In the genomic region with DNA sequence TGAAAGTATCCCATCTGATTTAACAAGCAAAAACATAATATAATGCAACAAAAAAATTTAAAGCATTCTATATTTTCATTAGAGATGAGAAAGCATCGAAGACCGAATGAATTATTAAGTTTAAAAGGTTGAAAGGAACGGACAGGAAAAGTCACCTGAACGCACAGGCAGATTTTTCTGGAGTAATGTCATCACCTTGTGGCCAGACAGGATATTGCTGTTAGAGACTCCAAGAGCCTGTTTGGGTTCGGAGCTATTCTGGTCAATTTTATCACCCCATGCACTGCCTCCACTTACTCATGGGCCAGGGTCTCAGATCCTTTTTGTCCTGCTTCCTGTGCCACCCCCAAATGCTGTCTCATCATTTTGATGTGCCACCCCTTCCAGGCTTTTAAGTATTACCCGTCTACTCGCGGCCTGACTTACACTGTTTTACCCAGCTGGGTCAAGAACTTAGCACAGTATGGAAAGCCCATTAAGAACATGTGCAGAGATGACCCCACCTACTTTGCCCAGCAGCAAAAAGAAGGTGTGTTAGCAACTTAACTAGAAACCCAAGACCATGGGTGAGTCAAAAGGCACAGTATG, we compare ENCODE assay signal across 8 cellular contexts. TPM values are rescaled to one million over a fixed set of nuclear protein-coding genes. Genes with fewer than 3 reads are reported as not detected.
DNase-seq lines count a peak whose midpoint lies in the region; ATAC-seq and TF ChIP-seq lines count a peak whose summit lies in the region.

No MANE protein-coding gene starts in this region.

- intact Hi-C loops in activated CD8-positive, alpha-beta T cell treated with anti-CD3 and anti-CD28 coated beads for 36 hours (cut with micrococcal nuclease): loop anchor here (5.0 kb wide), 2 partner anchors 88 to 218 kb away; no protein-coding TSS in a partner anchor
- intact Hi-C loops in esophagus squamous epithelium (cut with DNase I): loop anchor here (5.0 kb wide), 1 partner anchor 443 kb away; no protein-coding TSS in a partner anchor

- peaks cover 2% of the 10 kb centered on the region for H3K27me3 Mint-ChIP-seq in activated CD8-positive, alpha-beta T cell treated with anti-CD3 and anti-CD28 coated beads for 36 hours

- H3K9me3 ChIP-seq in esophagus squamous epithelium (no peaks in the 10 kb centered on the region), neural cell (ENCODE audit: low read length) (no peaks in the 10 kb centered on the region)

- H3F3A ChIP-seq in neural cell (ENCODE audit: insufficient read depth, low read length, poor library complexity, severe bottlenecking): no peaks in the 10 kb centered on the region

- WGBS in esophagus squamous epithelium, 2 donors: 12 to 38% methylated on average over 6 to 8 of the region's 8 CpGs

- peaks cover 2% of the 10 kb centered on the region for H3K9me3 Mint-ChIP-seq in activated CD8-positive, alpha-beta T cell treated with anti-CD3 and anti-CD28 coated beads for 36 hours

- H2AFZ ChIP-seq in neural cell (ENCODE audit: low read depth, low read length): no peak overlapping the region

- H3K27me3 ChIP-seq in esophagus squamous epithelium (no peaks in the 10 kb centered on the region), neural cell (ENCODE audit: insufficient read depth, low read depth, low read length) (no peaks in the 10 kb centered on the region)

- no peaks in the 10 kb centered on the region for H4K20me1 ChIP-seq in neural cell (ENCODE audit: insufficient read depth)

- peak; percentile 94 for TF ChIP-seq RAD21 in neural cell (conservative IDR thresholded peaks at IDR 0.05)

- CTCF ChIA-PET in HEK293T (lab: Yijun Ruan, JAX): interaction anchor here (0.6 to 2.8 kb wide), 19 partner anchors 9 to 461 kb away, joined by 3 to 27 read pairs (median 4); partner anchors contain the start of genes APLF and FBXO48
- CTCF ChIA-PET in activated CD8-positive, alpha-beta T cell treated with anti-CD3 and anti-CD28 coated beads for 36 hours (lab: Charles Lee): interaction anchor here (0.6 to 7.3 kb wide), 77 partner anchors 8 to 485 kb away, joined by 3 to 139 read pairs (median 4); partner anchors contain the start of genes APLF, ARHGAP25, FBXO48 and GKN2

- H3K4me1 Mint-ChIP-seq in activated CD8-positive, alpha-beta T cell treated with anti-CD3 and anti-CD28 coated beads for 36 hours (ENCODE audit: low read depth): peaks cover 1% of the 10 kb centered on the region

- H3K27ac ChIP-seq in esophagus squamous epithelium: no peak overlapping the region
- no peak overlapping the region for H3K27ac ChIP-seq in neural cell (ENCODE audit: low read length)

- TF ChIP-seq EP300 in neural cell (conservative IDR thresholded peaks at IDR 0.05; ENCODE audit: poor library complexity, severe bottlenecking): no peak

- H3K36me3 ChIP-seq in esophagus squamous epithelium (no peaks in the 10 kb centered on the region), neural cell (ENCODE audit: insufficient read depth, low read length) (no peaks in the 10 kb centered on the region)

- no peak overlapping the region for H3K4me2 ChIP-seq in neural cell (ENCODE audit: low read length)

- H3K4me3 Mint-ChIP-seq in activated CD8-positive, alpha-beta T cell treated with anti-CD3 and anti-CD28 coated beads for 36 hours: no peak overlapping the region

- no peaks in the 10 kb centered on the region for H3K36me3 Mint-ChIP-seq in activated CD8-positive, alpha-beta T cell treated with anti-CD3 and anti-CD28 coated beads for 36 hours (ENCODE audit: low read depth)

- H3K79me2 ChIP-seq in neural cell (replicated peaks; ENCODE audit: insufficient read depth, low read length): no peaks in the 10 kb centered on the region

- peak; percentile 87 for ATAC-seq in activated CD8-positive, alpha-beta T cell treated with anti-CD3 and anti-CD28 coated beads for 36 hours
- ATAC-seq in HG03469 (IDR thresholded peaks at IDR 0.05; ENCODE audit: unreplicated experiment): no peak
- no peak for ATAC-seq in GM18868 (IDR thresholded peaks at IDR 0.05; ENCODE audit: unreplicated experiment)

- no peak overlapping the region for H3K9ac ChIP-seq in neural cell (ENCODE audit: low read length)

- H3K4me1 ChIP-seq in esophagus squamous epithelium: no peaks in the 10 kb centered on the region

- H3K9me2 ChIP-seq in neural cell (ENCODE audit: insufficient read depth, low read length): no peaks in the 10 kb centered on the region

- H3K27ac Mint-ChIP-seq in activated CD8-positive, alpha-beta T cell treated with anti-CD3 and anti-CD28 coated beads for 36 hours: no peak overlapping the region

- POLR2A ChIA-PET in HEK293T (lab: Yijun Ruan, JAX): interaction anchor here (0.8 kb wide), 1 partner anchor 95 kb away, joined by 3 read pairs; no protein-coding TSS in a partner anchor
- POLR2A ChIA-PET in activated CD8-positive, alpha-beta T cell treated with anti-CD3 and anti-CD28 coated beads for 36 hours (lab: Charles Lee): interaction anchor here (0.7 to 1.5 kb wide), 2 partner anchors 9 to 462 kb away, joined by 3 read pairs; no protein-coding TSS in a partner anchor

- TF ChIP-seq CTCF in activated CD8-positive, alpha-beta T cell treated with anti-CD3 and anti-CD28 coated beads for 36 hours (IDR thresholded peaks at IDR 0.05): peak; percentile 97
- TF ChIP-seq CTCF in esophagus squamous epithelium (IDR thresholded peaks at IDR 0.05) (peak; percentile 85 to 97 (median 92)), neural cell (IDR thresholded peaks at IDR 0.05; ENCODE audit: poor library complexity, severe bottlenecking) (peak; percentile 92)

- TF ChIP-seq POLR2A in esophagus squamous epithelium (IDR thresholded peaks at IDR 0.05): no peak

- no peak overlapping the region for H3K4me3 ChIP-seq in esophagus squamous epithelium
- H3K4me3 ChIP-seq in neural cell (ENCODE audit: low read length): no peak overlapping the region

- DNase-seq in DMS153 treated with DMSO at 0.1 percent for 48 hours (lab: John Stamatoyannopoulos, UW; ENCODE audit: unreplicated experiment) (peak; percentile 45), HEK293T (ENCODE audit: extremely low spot score) (peak; percentile 65), NCI-H526 treated with DMSO at 0.1 percent for 48 hours (lab: John Stamatoyannopoulos, UW) (peak; percentile 48), esophagus squamous epithelium (lab: John Stamatoyannopoulos, UW) (no peak)
- DNase-seq in activated CD8-positive, alpha-beta T cell treated with anti-CD3 and anti-CD28 coated beads for 36 hours: peak; percentile 67

TF ChIP-seq in HEK293T, 16 proteins besides CTCF, POLR2A, EP300 and RAD21:
- no peak for TF ChIP-seq ARNT (IDR thresholded peaks at IDR 0.05)
- TF ChIP-seq BHLHE40 (IDR thresholded peaks at IDR 0.05; ENCODE audit: borderline replicate concordance): no peak
- TF ChIP-seq FOXK2 (IDR thresholded peaks at IDR 0.05): no peak
- TF ChIP-seq NFRKB (IDR thresholded peaks at IDR 0.05): no peak
- TF ChIP-seq SUZ12 (IDR thresholded peaks at IDR 0.05): no peak

TF ChIP-seq in neural cell, 6 proteins besides CTCF, POLR2A, EP300 and RAD21:
- TF ChIP-seq SMC3 (conservative IDR thresholded peaks at IDR 0.05; ENCODE audit: poor library complexity) (peak; percentile 97), TAF1 (IDR thresholded peaks at IDR 0.05; ENCODE audit: low read depth) (no peak)

RNA-seq across cellular contexts. Expression of gene GKN2, which starts 27.3 kb away (rescaled TPM):
- not detected for total RNA-seq in activated CD8-positive, alpha-beta T cell treated with anti-CD3 and anti-CD28 coated beads for 36 hours
- not detected for total RNA-seq in esophagus squamous epithelium
- polyA plus RNA-seq in neural cell: not detected in 2 replicates
- polyA minus RNA-seq in neural cell: not detected in 2 replicates

RNA-seq across cellular contexts. Expression of gene GKN1, which starts 49.0 kb away (rescaled TPM):
- total RNA-seq in activated CD8-positive, alpha-beta T cell treated with anti-CD3 and anti-CD28 coated beads for 36 hours: not detected
- 1 to 10 TPM in 1 of 4 donors, not detected in 3; 2.5 TPM for total RNA-seq in esophagus squamous epithelium
- not detected in 2 replicates for polyA plus RNA-seq in neural cell
- polyA minus RNA-seq in neural cell: not detected in 2 replicates

RNA-seq across cellular contexts. Expression of gene BMP10, which starts 54.2 kb away (rescaled TPM):
- total RNA-seq in activated CD8-positive, alpha-beta T cell treated with anti-CD3 and anti-CD28 coated beads for 36 hours: not detected
- not detected for total RNA-seq in esophagus squamous epithelium
- not detected in 2 replicates for polyA plus RNA-seq in neural cell
- polyA minus RNA-seq in neural cell: not detected in 2 replicates
